ENCODE assay signal across 24 cellular contexts in genomic region chr3:64801856-64802255, GRCh38.
"Had no signal": no experiment of that assay in that cellular context is flagged by ENCODE, and none has a peak within 500 bp of the region (broad histone marks: within the 10 kb centered on the region; RNA-seq: fewer than 3 reads in every experiment).

No MANE protein-coding gene starts in this region.

- DNase-seq: activated CD4-positive, alpha-beta memory T cell treated with anti-CD3 and anti-CD28 coated beads, Interleukin-2, amount 10 ng/mL, durations not matched to agents 7 days and 5 days; activated CD4-positive, alpha-beta T cell treated with anti-CD3 and anti-CD28 coated beads for 36 hours; activated CD4-positive, alpha-beta T cell treated with anti-CD3 and anti-CD28 coated beads, Interleukin-2, amount 50 U/mL, for 1 hour; activated gamma-delta T cell; activated naive CD4-positive, alpha-beta T cell treated with anti-CD3 and anti-CD28 coated beads for 36 hours; activated naive CD8-positive, alpha-beta T cell treated with anti-CD3 and anti-CD28 coated beads for 36 hours; activated T-cell treated with anti-CD3 and anti-CD28 coated beads for 4 hours; activated T-cell treated with anti-CD3 and anti-CD28 coated beads, Interleukin-2, amount 50 U/mL, for 48 hours; brain microvascular endothelial cell; Kasumi-1; KBM-7; NCI-H1092; NCI-H1417; NCI-H1930; NCI-H2171; NCI-H2227 treated with DMSO at 0.1 percent for 48 hours; NCI-H526; NCI-H774; T-helper 17 cell; T-helper 9 cell had no signal

- H3K27ac ChIP-seq: brain microvascular endothelial cell, cardiac muscle cell, SK-N-MC, VCaP had no signal

- H3K36me3 ChIP-seq: brain microvascular endothelial cell, cardiac muscle cell had no signal

- H3K27me3 ChIP-seq: brain microvascular endothelial cell, cardiac muscle cell had no signal

- H3K4me3 ChIP-seq: cardiac muscle cell, SK-N-MC had no signal

- FAIRE-seq: TTC549 had no signal
